8 cellular contexts compared by ENCODE assay signal in the genomic region with DNA sequence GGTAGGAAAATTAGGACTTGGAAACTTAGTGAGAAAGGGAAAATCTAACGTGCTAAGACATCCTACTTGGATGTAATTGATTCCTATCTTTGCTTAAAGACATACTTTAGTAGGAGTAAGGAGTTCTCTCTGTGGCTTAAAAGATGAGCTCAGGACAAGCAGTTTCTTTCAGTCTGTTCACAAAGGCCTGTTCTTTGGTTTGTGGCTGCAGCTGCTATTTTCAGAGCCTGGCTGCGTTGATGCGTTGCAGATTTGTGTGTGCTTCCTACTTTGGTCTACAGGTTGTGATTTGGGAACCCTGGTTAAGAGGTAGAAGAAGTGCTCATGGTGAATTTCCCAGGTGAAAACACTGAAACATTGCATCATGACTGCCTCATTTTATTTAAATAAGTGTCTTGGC. TPM values are rescaled to one million over a fixed set of nuclear protein-coding genes. Genes with fewer than 3 reads are reported as not detected.
DNase-seq lines count a peak whose midpoint lies in the region; ATAC-seq and TF ChIP-seq lines count a peak whose summit lies in the region.
"Not testable (repeated sequence)": the region's sequence is repeated elsewhere in the genome, so short reads cannot be mapped to it uniquely, and the experiment has no call there.

No MANE protein-coding gene starts in this region.

- in situ Hi-C loops in transverse colon (cut with MboI; ENCODE audit: low pct_ligation_motif_present in 1 of 4, low pct_unique_long_range_greater_than_20kb in 1 of 4, low sequenced_read_pairs in 3 of 4): not testable (repeated sequence)

- peak; percentile 43 for ATAC-seq in GM18873 (IDR thresholded peaks at IDR 0.05; ENCODE audit: low FRiP score, unreplicated experiment)
- ATAC-seq in GM21367 (IDR thresholded peaks at IDR 0.05; ENCODE audit: unreplicated experiment): peak; percentile 60
- ATAC-seq in HG02642 (IDR thresholded peaks at IDR 0.05; ENCODE audit: poor library complexity, unreplicated experiment): peak; percentile 66
- peak; percentile 57 for ATAC-seq in HG03103 (IDR thresholded peaks at IDR 0.05; ENCODE audit: low read depth, unreplicated experiment)

- not testable (repeated sequence) for H3K36me3 ChIP-seq in MM.1S (replicated peaks; ENCODE audit: insufficient read depth, low read length); transverse colon

- POLR2A ChIA-PET in GM10248 (lab: Yijun Ruan, JAX): not testable (repeated sequence)

- H3K4me1 ChIP-seq in MM.1S (ENCODE audit: low read length): peaks cover 18% of the 10 kb centered on the region; the same call in 1 of the 2 replicates
- not testable (repeated sequence) for H3K4me1 ChIP-seq in transverse colon

- H3K27me3 ChIP-seq in MM.1S (replicated peaks; ENCODE audit: insufficient read depth, low read length); transverse colon: not testable (repeated sequence)

- H3K4me3 ChIP-seq in MM.1S (ENCODE audit: low read length): peak overlapping the region; percentile 21
- not testable (repeated sequence) for H3K4me3 ChIP-seq in transverse colon

- peak overlapping the region; percentile 66; the same call in 1 of the 2 replicates for H3K4me2 ChIP-seq in MM.1S (ENCODE audit: low read depth, low read length)

- not testable (repeated sequence) for H2AFZ ChIP-seq in MM.1S (ENCODE audit: low read length)

- peaks cover 13% of the 10 kb centered on the region for H3F3A ChIP-seq in MM.1S (ENCODE audit: insufficient read depth, low read length)

- not testable (repeated sequence) for H3K9me2 ChIP-seq in MM.1S (replicated peaks; ENCODE audit: insufficient read depth, low read length)

- not testable (repeated sequence) for TF ChIP-seq EP300 in transverse colon (IDR thresholded peaks at IDR 0.05; ENCODE audit: low read depth)

- H3K9ac ChIP-seq in MM.1S (ENCODE audit: low read length): peak overlapping the region; percentile 54; the same call in 1 of the 2 replicates

- intact Hi-C loops in transverse colon (cut with DNase I; ENCODE audit: low total_unique reads): not testable (repeated sequence)

- not testable (repeated sequence) for H3K79me2 ChIP-seq in MM.1S (ENCODE audit: low read length)

- 71 to 83% methylated on average over 1 to 3 of the region's 3 CpGs for WGBS in transverse colon (ENCODE audit: low coverage in 1 of 2), 2 donors

- H3K9me3 ChIP-seq in MM.1S (replicated peaks; ENCODE audit: insufficient read depth, low read length); transverse colon: not testable (repeated sequence)

- peak; percentile 18 for DNase-seq in GM10248 (ENCODE audit: extremely low spot score)
- peak; percentile 80 for DNase-seq in MM.1S
- DNase-seq in germinal center (ENCODE audit: low spot score): peak; percentile 34
- peak; percentile 28 for DNase-seq in transverse colon

- not testable (repeated sequence) for H4K20me1 ChIP-seq in MM.1S (ENCODE audit: insufficient read depth, low read length)

- TF ChIP-seq POLR2A in transverse colon (IDR thresholded peaks at IDR 0.05): not testable (repeated sequence)

- CTCF ChIA-PET in GM10248 (lab: Yijun Ruan, JAX): not testable (repeated sequence)

- peak overlapping the region; percentile 93 for H3K27ac ChIP-seq in MM.1S (ENCODE audit: low read length)
- not testable (repeated sequence) for H3K27ac ChIP-seq in transverse colon

- not testable (repeated sequence) for TF ChIP-seq CTCF in GM10248 (IDR thresholded peaks at IDR 0.05; ENCODE audit: control extremely low read depth, extremely low read depth, low read depth, missing control alignments); MM.1S (IDR thresholded peaks at IDR 0.05; ENCODE audit: low read length); transverse colon (IDR thresholded peaks at IDR 0.05)

RNA-seq across cellular contexts. Expression of a gene that starts 24.5 kb away (rescaled TPM):
- 100 to 1,000 TPM in 1 of 4 donors, 10 to 100 TPM in 3; 36.6 to 146 (median 46.7) TPM for total RNA-seq in transverse colon

RNA-seq across cellular contexts. Expression of a gene that starts 30.4 kb away (rescaled TPM):
- total RNA-seq in transverse colon: 10 to 100 TPM in 2 of 4 donors, 1 to 10 TPM in 2; 1.5 to 18.9 (median 9.8) TPM

Comparison
In these comparisons a context has a peak if more than half of its experiments do, and no peak if none do; other contexts are left out.
1. DNase-seq: peak in every context shown above with its lines; median percentile 80 in MM.1S; 34 in germinal center; 28 in transverse colon; 18 in GM10248.